Comparison of ENCODE assay signal across 9 cellular contexts in the genomic region with DNA sequence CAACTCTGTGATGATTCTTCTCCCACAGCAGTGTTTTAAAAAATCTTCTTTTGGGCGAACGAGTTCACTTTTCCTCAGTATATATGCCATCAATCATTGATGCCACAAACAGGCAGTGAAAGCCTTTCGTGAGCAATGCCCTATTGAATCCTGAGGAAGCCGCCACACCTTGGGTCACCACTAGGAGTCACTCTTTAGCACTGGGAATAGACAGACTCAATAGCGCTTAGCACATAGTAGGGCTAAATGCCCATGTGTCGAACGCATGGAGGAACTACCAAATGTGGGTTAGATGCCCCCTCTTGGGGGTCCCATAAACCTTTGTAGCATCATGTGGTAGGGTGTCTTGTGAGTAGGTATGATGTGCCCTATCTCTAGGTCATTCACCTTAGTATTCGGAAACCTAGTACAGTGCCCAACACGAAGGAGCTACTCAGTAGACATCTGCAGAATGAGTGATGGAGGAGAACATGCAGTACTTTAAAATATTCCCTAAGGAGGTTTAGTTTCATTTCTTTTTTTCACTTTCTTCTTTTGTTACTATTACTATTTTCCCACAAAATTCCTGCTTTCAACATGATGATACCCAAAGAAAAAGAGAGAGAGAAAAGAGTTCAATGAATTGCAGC.
DNase-seq lines count a peak whose midpoint lies in the region; TF ChIP-seq lines count a peak whose summit lies in the region.
"Had no signal": no experiment of that assay in that cellular context is flagged by ENCODE, and none has a peak within 500 bp of the region (broad histone marks: within the 10 kb centered on the region; RNA-seq: fewer than 3 reads in every experiment).

No MANE protein-coding gene starts in this region.

- no peaks in the 10 kb centered on the region for H3K36me3 Mint-ChIP-seq in activated T-helper 2 cell treated with anti-CD3 and anti-CD28 coated beads, Interferon-gamma antibody, Interleukin-2, Interleukin-4, amounts not matched to agents 10 μg/mL and 5 μg/mL and 100 μg/mL, durations not matched to agents 14 hours and 24 hours and 36 hours (ENCODE audit: low read depth)

- H3K4me3 ChIP-seq in endocrine pancreas (ENCODE audit: control insufficient read depth, insufficient read depth, low read length), result peak overlapping the region; percentile 92
- peak overlapping the region; percentile 19 for H3K4me3 ChIP-seq in ovary
- H3K4me3 ChIP-seq: mucosa of descending colon had no signal

- no peaks in the 10 kb centered on the region for H3K9me3 Mint-ChIP-seq in activated T-helper 2 cell treated with anti-CD3 and anti-CD28 coated beads, Interferon-gamma antibody, Interleukin-2, Interleukin-4, amounts not matched to agents 10 μg/mL and 5 μg/mL and 100 μg/mL, durations not matched to agents 14 hours and 24 hours and 36 hours

- H3K4me3 Mint-ChIP-seq in activated T-helper 2 cell treated with anti-CD3 and anti-CD28 coated beads, Interferon-gamma antibody, Interleukin-2, Interleukin-4, amounts not matched to agents 10 μg/mL and 5 μg/mL and 100 μg/mL, durations not matched to agents 14 hours and 24 hours and 36 hours (ENCODE audit: low read depth), result no peak overlapping the region

- DNase-seq in ELF-1 (ENCODE audit: low read depth, low spot score), result peak; percentile 40
- DNase-seq in ovary, result no peak
- no peak for DNase-seq in islet precursor cell
- no peak for DNase-seq in NCI-H2029 (lab: John Stamatoyannopoulos, UW)
- no peak for DNase-seq in NCI-H1436 (lab: John Stamatoyannopoulos, UW)
- DNase-seq in activated T-helper 2 cell treated with anti-CD3 and anti-CD28 coated beads, Interferon-gamma antibody, Interleukin-2, Interleukin-4, amounts not matched to agents 10 μg/mL and 5 μg/mL and 100 μg/mL, durations not matched to agents 14 hours and 24 hours and 36 hours (ENCODE audit: low spot score), result no peak

- no peak for TF ChIP-seq POLR2A in ovary (IDR thresholded peaks at IDR 0.05)

- H3K27me3 ChIP-seq in endocrine pancreas (ENCODE audit: control insufficient read depth, insufficient read depth, low read length) (no peaks in the 10 kb centered on the region), ovary (no peaks in the 10 kb centered on the region)

- H3K27ac ChIP-seq in ovary, result peak overlapping the region in 1 of 2 donors; percentile 70

- H3K4me1 ChIP-seq in endocrine pancreas (ENCODE audit: control insufficient read depth, insufficient read depth, low read length), result no peaks in the 10 kb centered on the region
- H3K4me1 ChIP-seq in ovary (ENCODE audit: insufficient read depth), result peaks cover 2% of the 10 kb centered on the region

- no peaks in the 10 kb centered on the region for H3K36me3 ChIP-seq in endocrine pancreas (ENCODE audit: control insufficient read depth, insufficient read depth, low read length)
- H3K36me3 ChIP-seq in ovary, result no peaks in the 10 kb centered on the region

- TF ChIP-seq EP300 in ovary (IDR thresholded peaks at IDR 0.05), result no peak

- 75 to 88% (median 84%) methylated on average over 9 of the region's 9 CpGs for WGBS in ovary, 3 donors

- TF ChIP-seq CTCF in LNCAP (IDR thresholded peaks at IDR 0.05), result peak; percentile 52
- peak in 1 of 3 donors; percentile 35 for TF ChIP-seq CTCF in ovary (IDR thresholded peaks at IDR 0.05)

- H3K27me3 Mint-ChIP-seq in activated T-helper 2 cell treated with anti-CD3 and anti-CD28 coated beads, Interferon-gamma antibody, Interleukin-2, Interleukin-4, amounts not matched to agents 10 μg/mL and 5 μg/mL and 100 μg/mL, durations not matched to agents 14 hours and 24 hours and 36 hours (ENCODE audit: low read depth), result no peaks in the 10 kb centered on the region

- peaks cover 5% of the 10 kb centered on the region for H3K4me1 Mint-ChIP-seq in activated T-helper 2 cell treated with anti-CD3 and anti-CD28 coated beads, Interferon-gamma antibody, Interleukin-2, Interleukin-4, amounts not matched to agents 10 μg/mL and 5 μg/mL and 100 μg/mL, durations not matched to agents 14 hours and 24 hours and 36 hours (ENCODE audit: low read depth)

- H3K9me3 ChIP-seq in endocrine pancreas (ENCODE audit: control insufficient read depth, low read length) (no peaks in the 10 kb centered on the region), ovary (no peaks in the 10 kb centered on the region)
- H3K9me3 ChIP-seq: mucosa of descending colon had no signal

- H3K27ac Mint-ChIP-seq in activated T-helper 2 cell treated with anti-CD3 and anti-CD28 coated beads, Interferon-gamma antibody, Interleukin-2, Interleukin-4, amounts not matched to agents 10 μg/mL and 5 μg/mL and 100 μg/mL, durations not matched to agents 14 hours and 24 hours and 36 hours, result no peak overlapping the region

- H3K9ac ChIP-seq in endocrine pancreas (ENCODE audit: control insufficient read depth, insufficient read depth, low read length), result no peak overlapping the region

- intact Hi-C loops in ovary (cut with DNase I), result no loop called here
- intact Hi-C loops in activated T-helper 2 cell treated with anti-CD3 and anti-CD28 coated beads, Interferon-gamma antibody, Interleukin-2, Interleukin-4, amounts not matched to agents 10 μg/mL and 5 μg/mL and 100 μg/mL, durations not matched to agents 14 hours and 24 hours and 36 hours (cut with micrococcal nuclease), result no loop called here
